ENCODE assay signal across 11 cellular contexts in the genomic region with DNA sequence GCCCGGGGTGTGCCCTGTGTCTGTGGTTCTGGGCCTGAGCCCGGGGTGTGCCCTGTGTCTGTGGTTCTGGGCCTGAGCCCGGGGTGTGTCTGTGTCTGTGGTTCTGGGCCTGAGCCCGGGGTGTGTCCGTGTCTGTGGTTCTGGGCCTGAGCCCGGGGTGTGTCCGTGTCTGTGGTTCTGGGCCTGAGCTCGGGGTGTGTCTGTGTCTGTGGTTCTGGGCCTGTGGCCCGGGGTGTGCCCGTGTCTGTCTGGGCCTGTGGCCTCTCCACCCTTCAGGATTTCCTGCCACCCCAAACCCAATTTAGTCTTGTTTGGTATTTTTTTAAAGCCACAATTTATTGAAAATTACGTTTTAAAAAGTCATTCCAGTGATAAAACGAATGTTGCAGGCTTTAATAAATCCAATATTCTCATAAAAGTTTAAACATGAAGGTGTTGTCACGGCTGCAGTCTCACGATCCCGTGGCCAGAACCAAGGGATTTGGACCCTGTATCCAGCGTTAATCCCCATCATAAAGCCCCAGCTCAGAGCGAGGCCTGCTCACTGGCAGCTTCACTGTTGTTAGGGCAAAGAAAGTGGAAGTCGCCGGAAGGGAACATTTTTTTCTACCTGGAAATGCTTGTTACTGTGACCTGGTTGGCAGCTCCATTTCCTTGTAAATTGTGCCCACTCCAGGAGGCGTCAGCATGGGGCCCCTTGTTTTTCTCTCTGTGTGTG.
A peak's percentile ranks its signal among the peaks of the same experiment; 100 is the strongest.
DNase-seq lines count a peak whose midpoint lies in the region; ATAC-seq, FAIRE-seq and TF ChIP-seq lines count a peak whose summit lies in the region.
"Had no signal": no experiment of that assay in that cellular context is flagged by ENCODE, and none has a peak within 500 bp of the region (broad histone marks: within the 10 kb centered on the region; RNA-seq: fewer than 3 reads in every experiment).

No MANE protein-coding gene starts in this region.

- intact Hi-C loops in Right ventricle myocardium superior (cut with DNase I) (no loop called here), vagina (cut with DNase I) (no loop called here), PC-3 (cut with micrococcal nuclease) (no loop called here)

- H3K27ac ChIP-seq in cardiac muscle cell (peak overlapping the region; percentile 72), astrocyte (ENCODE audit: low read depth, low read length) (no peak overlapping the region), mesodermal cell (ENCODE audit: low read depth, low read length, severe bottlenecking) (peak overlapping the region; percentile 75), vagina (peak overlapping the region; percentile 24), PC-3 (ENCODE audit: low read length) (no peak overlapping the region)
- H3K27ac ChIP-seq: KMS-11 had no signal

- no peaks in the 10 kb centered on the region for H3K9me3 Mint-ChIP-seq in astrocyte (ENCODE audit: unreplicated experiment)

- 67 to 75% methylated on average over 8 to 17 of the region's 20 CpGs for WGBS in mesodermal cell (ENCODE audit: insufficient coverage in 2 of 2), 2 experiments

- H3K4me1 ChIP-seq in cardiac muscle cell (ENCODE audit: low read depth) (peaks cover 13% of the 10 kb centered on the region), astrocyte (ENCODE audit: insufficient read depth, low read length) (peaks cover 4% of the 10 kb centered on the region), mesodermal cell (ENCODE audit: control insufficient read depth, insufficient read depth, low read length, poor library complexity, severe bottlenecking) (peaks cover 22% of the 10 kb centered on the region), vagina (peaks cover 15% of the 10 kb centered on the region), PC-3 (ENCODE audit: insufficient read depth, low read length) (no peaks in the 10 kb centered on the region)

- H2AFZ ChIP-seq in astrocyte (ENCODE audit: low read depth, low read length) = no peak overlapping the region
- no peak overlapping the region for H2AFZ ChIP-seq in PC-3 (ENCODE audit: low read length)

- H3K27ac Mint-ChIP-seq in astrocyte (ENCODE audit: unreplicated experiment) = peak overlapping the region; percentile 47

- H3K36me3 ChIP-seq in cardiac muscle cell (peaks cover 2% of the 10 kb centered on the region), astrocyte (ENCODE audit: insufficient read depth, low read length) (peaks cover 6% of the 10 kb centered on the region), mesodermal cell (ENCODE audit: control insufficient read depth, insufficient read depth, low read length) (peaks cover 61% of the 10 kb centered on the region), vagina (peaks cover 0 to 15% of the 10 kb centered on the region in 2 donors), PC-3 (ENCODE audit: low read depth, low read length) (no peaks in the 10 kb centered on the region; the same call in 1 of the 2 replicates)

- CTCF ChIA-PET in PC-3 (lab: Charles Lee) = no interaction called here

- FAIRE-seq in astrocyte (lab: Jason Lieb, UNC) = no peak

- H3K9ac ChIP-seq in astrocyte (ENCODE audit: low read length) = no peak overlapping the region
- H3K9ac ChIP-seq in PC-3 (ENCODE audit: low read length) = no peak overlapping the region
- H3K9ac ChIP-seq: KMS-11 had no signal

- ATAC-seq in Right ventricle myocardium superior (ENCODE audit: poor library complexity) (no peak), PC-3 (no peak)

- H3K79me2 ChIP-seq in astrocyte (ENCODE audit: insufficient read depth, low read length) = peaks cover 63% of the 10 kb centered on the region
- peaks cover 26% of the 10 kb centered on the region for H3K79me2 ChIP-seq in PC-3 (ENCODE audit: low read length)

- TF ChIP-seq POLR2A in vagina (IDR thresholded peaks at IDR 0.05) = no peak

- DNase-seq in cardiac muscle cell (ENCODE audit: low read depth in 1 of 2, low spot score in 1 of 2) (no peak), Right ventricle myocardium superior (no peak), astrocyte (ENCODE audit: low read depth) (no peak), vagina (ENCODE audit: extremely low spot score in 2 of 2) (no peak), OCI-M1 (lab: John Stamatoyannopoulos, UW) (no peak), KG1 (lab: John Stamatoyannopoulos, UW) (no peak), PC-3 (no peak)
- DNase-seq: effector CD8-positive, alpha-beta T cell; NCI-H2081 had no signal

- H4K20me1 ChIP-seq in astrocyte (ENCODE audit: insufficient read depth, low read length) = peaks cover 63% of the 10 kb centered on the region
- H4K20me1 ChIP-seq in PC-3 (ENCODE audit: low read length) = no peaks in the 10 kb centered on the region

- POLR2A ChIA-PET in PC-3 (lab: Charles Lee; ENCODE audit: unreplicated experiment) = no interaction called here

- peaks cover 24% of the 10 kb centered on the region for H3K4me1 Mint-ChIP-seq in astrocyte (ENCODE audit: low read depth, unreplicated experiment)

- no peaks in the 10 kb centered on the region for H3F3A ChIP-seq in PC-3 (ENCODE audit: low read length, unreplicated experiment)

- no TSS peak for BruUV-seq in PC-3 (replicated peaks; lab: Mats Ljungman, UMichigan)

- no peak overlapping the region for H3K4me2 ChIP-seq in astrocyte (ENCODE audit: low read length)
- no peak overlapping the region for H3K4me2 ChIP-seq in PC-3 (ENCODE audit: low read length)
- H3K4me2 ChIP-seq: KMS-11 had no signal

- no peak for TF ChIP-seq CTCF in cardiac muscle cell (IDR thresholded peaks at IDR 0.05; ENCODE audit: low read depth, low read length)
- no peak for TF ChIP-seq CTCF in astrocyte (IDR thresholded peaks at IDR 0.05; ENCODE audit: insufficient read depth, low read depth, low read length)
- TF ChIP-seq CTCF in vagina (IDR thresholded peaks at IDR 0.05) = no peak
- no peak for TF ChIP-seq CTCF in PC-3 (conservative IDR thresholded peaks at IDR 0.05; ENCODE audit: low read depth, low read length)

- peaks cover 21% of the 10 kb centered on the region for H3K36me3 Mint-ChIP-seq in astrocyte (ENCODE audit: low read depth, unreplicated experiment)

- H3K9me3 ChIP-seq in cardiac muscle cell (ENCODE audit: low read depth) (no peaks in the 10 kb centered on the region), astrocyte (ENCODE audit: insufficient read depth, low read depth, low read length) (no peaks in the 10 kb centered on the region), mesodermal cell (ENCODE audit: control insufficient read depth, low read length) (no peaks in the 10 kb centered on the region), vagina (no peaks in the 10 kb centered on the region), PC-3 (ENCODE audit: low read length) (no peaks in the 10 kb centered on the region)

- peak overlapping the region; percentile 34 for H3K4me3 Mint-ChIP-seq in astrocyte (ENCODE audit: unreplicated experiment)

- H3K27me3 Mint-ChIP-seq in astrocyte (ENCODE audit: low read depth, unreplicated experiment) = no peaks in the 10 kb centered on the region

- no peaks in the 10 kb centered on the region for H3K27me3 ChIP-seq in cardiac muscle cell
- H3K27me3 ChIP-seq in astrocyte (ENCODE audit: insufficient read depth, low read length) = no peaks in the 10 kb centered on the region
- no peaks in the 10 kb centered on the region for H3K27me3 ChIP-seq in vagina
- H3K27me3 ChIP-seq in PC-3 (ENCODE audit: low read length) = no peaks in the 10 kb centered on the region

- H3K4me3 ChIP-seq in cardiac muscle cell = no peak overlapping the region
- H3K4me3 ChIP-seq in astrocyte (ENCODE audit: insufficient read depth, low read depth, low read length) = no peak overlapping the region
- no peak overlapping the region for H3K4me3 ChIP-seq in mesodermal cell (ENCODE audit: extremely low read depth, insufficient read depth, low read length, poor library complexity, severe bottlenecking)
- no peak overlapping the region for H3K4me3 ChIP-seq in vagina
- H3K4me3 ChIP-seq in PC-3 (ENCODE audit: low read length) = no peak overlapping the region

- no peaks in the 10 kb centered on the region for H3K9me2 ChIP-seq in PC-3 (replicated peaks; ENCODE audit: low read length)

Comparison
In these comparisons a context has a peak if more than half of its experiments do, and no peak if none do; other contexts are left out.
1. H3K27ac ChIP-seq: peak in cardiac muscle cell (single experiment), mesodermal cell (single experiment) and vagina (single experiment); none in astrocyte (single experiment) and PC-3 (single experiment).